In the genomic region with DNA sequence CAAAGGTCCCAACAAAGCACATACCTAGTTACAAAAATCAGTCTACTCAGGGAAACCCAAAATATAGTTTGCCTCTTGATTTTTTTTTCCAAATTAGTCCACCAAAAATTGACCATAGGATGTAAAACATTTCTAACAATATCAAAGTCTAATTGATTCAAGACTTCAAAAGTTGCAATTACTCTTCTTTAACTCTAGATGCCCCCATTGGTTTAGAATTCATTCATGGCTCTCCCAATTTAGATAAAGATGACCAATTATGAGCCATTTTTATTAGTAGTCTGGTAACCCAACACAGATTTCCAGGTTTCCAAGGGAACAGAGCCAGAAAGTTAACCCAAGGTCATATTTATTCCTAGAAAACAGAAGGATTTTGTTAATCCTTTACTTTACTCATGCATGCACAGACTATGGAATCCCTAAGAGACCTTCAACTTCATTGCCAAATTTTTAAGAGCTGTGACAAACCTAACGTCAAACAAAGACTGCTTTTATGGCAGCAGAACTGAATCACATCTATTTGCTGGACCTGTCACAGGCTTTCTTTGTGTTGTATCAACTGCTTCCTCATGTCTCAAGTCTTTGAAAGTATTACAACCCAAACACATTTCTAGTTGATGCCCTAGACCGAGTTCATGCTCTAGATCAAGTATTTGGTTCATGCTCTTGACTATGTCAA, we compare ENCODE assay signal across 10 cellular contexts. TPM values are rescaled to one million over a fixed set of nuclear protein-coding genes. Genes with fewer than 3 reads are reported as not detected.
DNase-seq lines count a peak whose midpoint lies in the region; ATAC-seq, FAIRE-seq and TF ChIP-seq lines count a peak whose summit lies in the region.
"Had no signal": no experiment of that assay in that cellular context is flagged by ENCODE, and none has a peak within 500 bp of the region (broad histone marks: within the 10 kb centered on the region; RNA-seq: fewer than 3 reads in every experiment).

No MANE protein-coding gene starts in this region.

- POLR2A ChIA-PET in K562 (lab: Yijun Ruan, JAX): no interaction called here

- H3K4me3 Mint-ChIP-seq in Calu3 (ENCODE audit: low read depth, unreplicated experiment): no peak overlapping the region
- H3K4me3 Mint-ChIP-seq: T-helper 1 cell treated with Interleukin-12 subunit alpha and Interleukin-12 subunit beta and Interleukin-4 antibody, amounts not matched to agents 30 μg/mL and 1 μg/mL, for 36 hours had no signal

- H3K27me3 Mint-ChIP-seq in Calu3 (ENCODE audit: unreplicated experiment): no peaks in the 10 kb centered on the region

- intact Hi-C loops in Calu3 (cut with micrococcal nuclease; ENCODE audit: unreplicated experiment): loop anchor here (1.0 to 5.0 kb wide), 4 partner anchors 99 to 254 kb away; partner anchors contain the start of gene RFPL3
- intact Hi-C loops in K562 (cut with micrococcal nuclease): no loop called here

- TF ChIP-seq EP300 in Ishikawa (IDR thresholded peaks at IDR 0.05; ENCODE audit: borderline replicate concordance): no peak
- TF ChIP-seq EP300 in K562 (IDR thresholded peaks at IDR 0.05; ENCODE audit: low read length): no peak

- no peaks in the 10 kb centered on the region for H3K9me1 ChIP-seq in K562 (ENCODE audit: control insufficient read depth, insufficient read depth, low read length)

- no peak overlapping the region for H3K27ac ChIP-seq in K562 (ENCODE audit: extremely low read depth, low read depth, low read length)
- no peak overlapping the region for H3K27ac ChIP-seq in effector memory CD4-positive, alpha-beta T cell (ENCODE audit: insufficient read depth, low read length, poor library complexity, severe bottlenecking)

- H3K27ac Mint-ChIP-seq in Calu3 (ENCODE audit: unreplicated experiment): no peak overlapping the region
- H3K27ac Mint-ChIP-seq: T-helper 1 cell treated with Interleukin-12 subunit alpha and Interleukin-12 subunit beta and Interleukin-4 antibody, amounts not matched to agents 30 μg/mL and 1 μg/mL, for 36 hours had no signal

- H3K4me1 ChIP-seq in K562 (replicated peaks in 1 of 2; ENCODE audit: control insufficient read depth in 2 of 2, insufficient read depth in 2 of 2, low read length in 2 of 2): no peaks in the 10 kb centered on the region
- H3K4me1 ChIP-seq in effector memory CD4-positive, alpha-beta T cell (ENCODE audit: control insufficient read depth, insufficient read depth, low read length, poor library complexity, severe bottlenecking): no peaks in the 10 kb centered on the region

- no peak for DNase-seq in Calu3
- DNase-seq in K562 (ENCODE audit: extremely low read depth in 1 of 4, low spot score in 3 of 4): no peak
- DNase-seq in lung microvascular endothelial cell (ENCODE audit: low read depth in 2 of 2): peak; percentile 24 to 51
- DNase-seq in T-helper 9 cell: no peak
- DNase-seq in GM19240 (ENCODE audit: insufficient read length, low spot score): no peak
- no peak for DNase-seq in effector memory CD4-positive, alpha-beta T cell

- H3K4me1 Mint-ChIP-seq in Calu3 (ENCODE audit: low read depth, unreplicated experiment): peaks cover 18% of the 10 kb centered on the region

- CTCF ChIA-PET in Calu3 (lab: Charles Lee): interaction anchor here (0.6 to 1.9 kb wide), 5 partner anchors 20 to 562 kb away, joined by 3 to 13 read pairs (median 5); no protein-coding TSS in a partner anchor
- CTCF ChIA-PET in K562 (lab: Yijun Ruan, JAX; ENCODE audit: low intra/inter-chr PET ratio): interaction anchor here (0.6 to 1.1 kb wide), 3 partner anchors 17 to 341 kb away, joined by 3 to 4 read pairs (median 3); no protein-coding TSS in a partner anchor

- H3K79me2 ChIP-seq in K562 (ENCODE audit: control insufficient read depth, insufficient read depth, low read length): no peaks in the 10 kb centered on the region

- no peak overlapping the region for H3K9ac ChIP-seq in K562 (ENCODE audit: insufficient read depth in 1 of 2, low read depth in 2 of 2, low read length in 2 of 2)

- H3K4me3 ChIP-seq in K562: no peak overlapping the region
- no peak overlapping the region for H3K4me3 ChIP-seq in effector memory CD4-positive, alpha-beta T cell (ENCODE audit: insufficient read depth, low read depth, low read length, poor library complexity, severe bottlenecking)

- no peaks in the 10 kb centered on the region for H3K36me3 ChIP-seq in K562 (ENCODE audit: control insufficient read depth, insufficient read depth, low read length)
- no peaks in the 10 kb centered on the region for H3K36me3 ChIP-seq in effector memory CD4-positive, alpha-beta T cell (ENCODE audit: control insufficient read depth, insufficient read depth, low read length)

- ATAC-seq in K562 (no peak), HG02759 (IDR thresholded peaks at IDR 0.05; ENCODE audit: unreplicated experiment) (no peak)

- no peaks in the 10 kb centered on the region for H3K27me3 ChIP-seq in K562 (ENCODE audit: control insufficient read depth in 2 of 2, insufficient read depth in 2 of 2, low read length in 2 of 2)
- H3K27me3 ChIP-seq in effector memory CD4-positive, alpha-beta T cell (replicated peaks; ENCODE audit: control insufficient read depth, insufficient read depth, low read length, poor library complexity, severe bottlenecking): no peaks in the 10 kb centered on the region

- BruUV-seq in Calu3 (replicated peaks; lab: Mats Ljungman, UMichigan) (no TSS peak), K562 (replicated peaks; lab: Mats Ljungman, UMichigan) (no TSS peak)

- no peaks in the 10 kb centered on the region for H4K20me1 ChIP-seq in K562 (replicated peaks; ENCODE audit: control insufficient read depth, insufficient read depth, low read length)

- TF ChIP-seq CTCF in Calu3 (IDR thresholded peaks at IDR 0.05; ENCODE audit: unreplicated experiment): peak; percentile 40
- peak in 1 of 3 experiments; percentile 53; a peak in 2 of 6 replicates for TF ChIP-seq CTCF in K562 (IDR thresholded peaks at IDR 0.05 in 2 of 3, conservative IDR thresholded peaks at IDR 0.05 in 1 of 3; ENCODE audit: insufficient read depth in 2 of 3, low read depth in 1 of 3, low read length in 3 of 3)

- 6% methylated on average over 2 of the region's 2 CpGs for WGBS in K562 (ENCODE audit: insufficient coverage, low coverage, missing lambda C conversion rate)

- H3K9me3 ChIP-seq in K562 (replicated peaks; ENCODE audit: control insufficient read depth, insufficient read depth, low read depth, low read length): no peaks in the 10 kb centered on the region
- H3K9me3 ChIP-seq in effector memory CD4-positive, alpha-beta T cell (ENCODE audit: control insufficient read depth, low read length): no peaks in the 10 kb centered on the region

- H3K4me2 ChIP-seq in K562 (ENCODE audit: insufficient read depth, low read length): no peak overlapping the region

- no peaks in the 10 kb centered on the region for H3K9me3 Mint-ChIP-seq in Calu3 (ENCODE audit: low read depth, unreplicated experiment)
- H3K9me3 Mint-ChIP-seq: T-helper 1 cell treated with Interleukin-12 subunit alpha and Interleukin-12 subunit beta and Interleukin-4 antibody, amounts not matched to agents 30 μg/mL and 1 μg/mL, for 36 hours had no signal

- in situ Hi-C loops in K562 (cut with MboI): no loop called here

- H2AFZ ChIP-seq in K562 (ENCODE audit: low read depth, low read length): no peak overlapping the region

- TF ChIP-seq RAD21 in Ishikawa (IDR thresholded peaks at IDR 0.05; ENCODE audit: low read depth) (peak; percentile 42), K562 (CRISPR knock-in tag; conservative IDR thresholded peaks at IDR 0.05 in 1 of 2, IDR thresholded peaks at IDR 0.05 in 1 of 2) (peak; percentile 56 to 66)

- no peak for TF ChIP-seq POLR2A in K562 (conservative IDR thresholded peaks at IDR 0.05)

- FAIRE-seq in K562 (lab: Jason Lieb, UNC): no peak

- no peaks in the 10 kb centered on the region for H3K36me3 Mint-ChIP-seq in Calu3 (ENCODE audit: insufficient read depth, unreplicated experiment)

TF ChIP-seq in Ishikawa, 13 proteins besides CTCF, POLR2A, EP300 and RAD21 (continues in another document):
- TF ChIP-seq TAF1 (IDR thresholded peaks at IDR 0.05; ENCODE audit: low read depth): no peak
- no peak for TF ChIP-seq NFIC (IDR thresholded peaks at IDR 0.05)

TF ChIP-seq in K562, 482 proteins besides CTCF, POLR2A, EP300 and RAD21 (continues in another document):
- TF ChIP-seq ZNF551 (CRISPR knock-in tag; IDR thresholded peaks at IDR 0.05) (no peak), SETDB1 (IDR thresholded peaks at IDR 0.05; ENCODE audit: low read length) (no peak), ZNF277 (CRISPR knock-in tag; IDR thresholded peaks at IDR 0.05; ENCODE audit: borderline replicate concordance) (no peak)

RNA-seq across cellular contexts. Expression of gene C22orf42, which starts 55.3 kb away (rescaled TPM):
- total RNA-seq in Calu3 (2022) (not detected in 2 replicates), K562 (2014; rRNA removed) (not detected in 2 replicates), K562 (2014; rRNA removed; fragmentation: Illumina TruSeq; extraction: Trizol) (not detected in 2 replicates), K562 (2015; rRNA removed; fragmentation: Illumina TruSeq; extraction: Trizol) (not detected in 2 replicates), K562 (2021) (not detected in 2 replicates), lung microvascular endothelial cell (not detected in 2 replicates)
- total RNA-seq in K562 (2011; cell fraction: chromatin; rRNA removed; ENCODE audit: low replicate concordance): not detected in 2 replicates
- not detected in 2 replicates for total RNA-seq in K562 (2011; cell fraction: nucleolus; rRNA removed)
- not detected in 2 replicates for total RNA-seq in K562 (2011; cell fraction: nucleoplasm; rRNA removed)
- polyA plus RNA-seq in K562 (2011; rRNA removed) (not detected in 2 replicates), K562 (2014; fragmentation: Illumina TruSeq; extraction: Trizol) (not detected in 2 replicates), K562 (2014; fragmentation: Nextera tagmentation; extraction: Ambion mirVana) (not detected), K562 (2014; rRNA removed) (not detected in 2 replicates)
- not detected in 2 replicates for polyA plus RNA-seq in K562 (2011; cell fraction: cytosol; rRNA removed)
- polyA plus RNA-seq in K562 (2011; cell fraction: nucleus; rRNA removed): not detected in 2 replicates
- not detected in 2 replicates for polyA plus RNA-seq in K562 (2012)
- not detected in 2 replicates for polyA minus RNA-seq in K562 (2011; rRNA and poly(A)+ RNA removed)
- not detected in 2 replicates for polyA minus RNA-seq in K562 (2011; cell fraction: cytosol; rRNA and poly(A)+ RNA removed)
- not detected in 2 replicates for polyA minus RNA-seq in K562 (2011; cell fraction: nucleus; rRNA and poly(A)+ RNA removed)
- total RNA-seq: HT-29 had no signal

Comparison
In these comparisons a context has a peak if more than half of its experiments do, and no peak if none do; other contexts are left out.
1. DNase-seq: peak in lung microvascular endothelial cell (2 of 2); none in Calu3 (single experiment), K562 (0 of 4), T-helper 9 cell (single experiment), GM19240 (single experiment) and effector memory CD4-positive, alpha-beta T cell (0 of 3).